Comparison of ENCODE assay signal across 9 cellular contexts in genomic region chr4:98482503-98482846, GRCh38.
DNase-seq lines count a peak whose midpoint lies in the region; ATAC-seq and TF ChIP-seq lines count a peak whose summit lies in the region.
"Had no signal": no experiment of that assay in that cellular context is flagged by ENCODE, and none has a peak within 500 bp of the region (broad histone marks: within the 10 kb centered on the region; RNA-seq: fewer than 3 reads in every experiment).

No MANE protein-coding gene starts in this region.

- H3K9ac ChIP-seq in mammary epithelial cell (ENCODE audit: insufficient read depth, low read length) = no peak overlapping the region

- DNase-seq in mammary epithelial cell (no peak), GM03348 (ENCODE audit: low spot score) (no peak), coronary artery (ENCODE audit: low spot score) (no peak), GOT3 (lab: John Stamatoyannopoulos, UW) (no peak), EL (no peak)
- DNase-seq: DMS79 treated with DMSO at 0.1 percent for 48 hours had no signal

- H3K4me3 ChIP-seq in mammary epithelial cell (replicated peaks in 1 of 3; ENCODE audit: insufficient read depth in 1 of 3, low read depth in 2 of 3, low read length in 3 of 3) (no peak overlapping the region), coronary artery (no peak overlapping the region)

- in situ Hi-C loops in mammary epithelial cell (cut with MboI; ENCODE audit: low sequenced_read_pairs in 2 of 2) = no loop called here

- 100% methylated on average over 3 of the region's 3 CpGs for WGBS in mammary epithelial cell (ENCODE audit: low coverage, missing lambda C conversion rate)

- intact Hi-C loops in mammary epithelial cell (cut with micrococcal nuclease) = no loop called here

- ATAC-seq in GM18868 (IDR thresholded peaks at IDR 0.05; ENCODE audit: unreplicated experiment) (peak; percentile 28), GM21515 (IDR thresholded peaks at IDR 0.05; ENCODE audit: unreplicated experiment) (peak; percentile 8), HG03103 (IDR thresholded peaks at IDR 0.05; ENCODE audit: low read depth, unreplicated experiment) (peak; percentile 13)

- CTCF ChIA-PET in mammary epithelial cell (lab: Charles Lee; ENCODE audit: low non-redundant PET) = interaction anchor here (0.5 kb wide), 1 partner anchor 369 kb away, joined by 5 read pairs; no protein-coding TSS in a partner anchor

- no peaks in the 10 kb centered on the region for H4K20me1 ChIP-seq in mammary epithelial cell (ENCODE audit: insufficient read depth, low read length)

- no peaks in the 10 kb centered on the region for H3K27me3 ChIP-seq in mammary epithelial cell (ENCODE audit: insufficient read depth, low read length)

- H3K36me3 ChIP-seq in mammary epithelial cell (ENCODE audit: insufficient read depth, low read length) = peaks cover 4% of the 10 kb centered on the region

- no peak for TF ChIP-seq CTCF in mammary epithelial cell (conservative IDR thresholded peaks at IDR 0.05 in 1 of 2, IDR thresholded peaks at IDR 0.05 in 1 of 2; ENCODE audit: extremely low read depth in 1 of 2, insufficient read depth in 1 of 2, low read depth in 1 of 2, low read length in 2 of 2)
- no peak for TF ChIP-seq CTCF in coronary artery (IDR thresholded peaks at IDR 0.05)

- no TSS peak for BruUV-seq in mammary epithelial cell (replicated peaks; lab: Mats Ljungman, UMichigan)

- peaks cover 55% of the 10 kb centered on the region for H3K4me1 ChIP-seq in mammary epithelial cell (ENCODE audit: insufficient read depth, low read length)

- dilution Hi-C loops in mammary epithelial cell (cut with HindIII; ENCODE audit: low sequenced_read_pairs) = no loop called here

- peaks cover 32% of the 10 kb centered on the region for H3K79me2 ChIP-seq in mammary epithelial cell (ENCODE audit: insufficient read depth, low read length)

- H2AFZ ChIP-seq in mammary epithelial cell (ENCODE audit: low read depth, low read length) = no peak overlapping the region

- peak overlapping the region; percentile 53 for H3K4me2 ChIP-seq in mammary epithelial cell (ENCODE audit: insufficient read depth, low read depth, low read length)

- H3K27ac ChIP-seq in mammary epithelial cell (ENCODE audit: insufficient read depth, low read depth, low read length) (peak overlapping the region; percentile 56), coronary artery (no peak overlapping the region)

- no peaks in the 10 kb centered on the region for H3K9me3 ChIP-seq in mammary epithelial cell (replicated peaks; ENCODE audit: insufficient read depth, low read length)
